ENCODE assay signal across 8 cellular contexts in genomic region chr16:590875-591200, GRCh38. TPM values are rescaled to one million over a fixed set of nuclear protein-coding genes. Genes with fewer than 3 reads are reported as not detected.
A peak's percentile ranks its signal among the peaks of the same experiment; 100 is the strongest.
DNase-seq lines count a peak whose midpoint lies in the region; ATAC-seq, FAIRE-seq and TF ChIP-seq lines count a peak whose summit lies in the region.

No MANE protein-coding gene starts in this region.

- POLR2A ChIA-PET in A673 (lab: Charles Lee; ENCODE audit: low non-redundant PET), result no interaction called here
- POLR2A ChIA-PET in IMR-90 (lab: Charles Lee; ENCODE audit: unreplicated experiment), result no interaction called here

- peak overlapping the region; percentile 95 for H3K4me2 ChIP-seq in IMR-90 (ENCODE audit: low read depth, low read length)

- peak overlapping the region; percentile 95 for H2AK9ac ChIP-seq in IMR-90 (replicated peaks; ENCODE audit: low read depth, low read length, poor library complexity)

- H4K91ac ChIP-seq in IMR-90 (ENCODE audit: insufficient read depth, low read depth, low read length), result no peak overlapping the region

- dilution Hi-C loops in IMR-90 (cut with HindIII; ENCODE audit: low sequenced_read_pairs, unreplicated experiment), result no loop called here

- H2BK20ac ChIP-seq in IMR-90 (ENCODE audit: low read depth, low read length), result no peak overlapping the region

- peak overlapping the region; percentile 74 for H3K9ac ChIP-seq in IMR-90 (ENCODE audit: low read depth, low read length)

- peaks cover 18% of the 10 kb centered on the region; the same call in 1 of the 2 replicates for H3K9me1 ChIP-seq in IMR-90 (ENCODE audit: insufficient read depth, low read length)

- H2AK5ac ChIP-seq in IMR-90 (ENCODE audit: low read depth, low read length), result peak overlapping the region; percentile 67

- H4K5ac ChIP-seq in IMR-90 (ENCODE audit: low read depth, low read length), result no peak overlapping the region

- no peak overlapping the region for H3K18ac ChIP-seq in IMR-90 (ENCODE audit: low read depth, low read length)

- ATAC-seq in IMR-90 (ENCODE audit: low read depth) (no peak), GM19023 (IDR thresholded peaks at IDR 0.05; ENCODE audit: unreplicated experiment) (no peak), GM21515 (IDR thresholded peaks at IDR 0.05; ENCODE audit: unreplicated experiment) (no peak), HG03175 (IDR thresholded peaks at IDR 0.05; ENCODE audit: unreplicated experiment) (no peak)

- peaks cover 53% of the 10 kb centered on the region for H4K20me1 ChIP-seq in IMR-90 (ENCODE audit: insufficient read depth, low read length)

- H2BK120ac ChIP-seq in IMR-90 (ENCODE audit: low read depth, low read length), result no peak overlapping the region

- H3K4ac ChIP-seq in IMR-90 (ENCODE audit: low read depth, low read length), result peak overlapping the region; percentile 82

- H3K56ac ChIP-seq in IMR-90 (ENCODE audit: extremely low read depth, insufficient read depth, low read length), result no peak overlapping the region

- no peak for FAIRE-seq in bronchial epithelial cell (lab: Jason Lieb, UNC)

- BruUV-seq in A673 (replicated peaks; lab: Mats Ljungman, UMichigan), result no TSS peak
- BruUV-seq in IMR-90 (replicated peaks; lab: Mats Ljungman, UMichigan), result no TSS peak

- in situ Hi-C loops in IMR-90 (cut with MboI; ENCODE audit: low sequenced_read_pairs), result no loop called here

- H2BK5ac ChIP-seq in IMR-90 (ENCODE audit: low read depth, low read length, poor library complexity, severe bottlenecking), result no peak overlapping the region

- CTCF ChIA-PET in A673 (lab: Charles Lee), result no interaction called here
- CTCF ChIA-PET in IMR-90 (lab: Yijun Ruan, JAX), result no interaction called here

- H3K4me1 ChIP-seq in A673 (ENCODE audit: insufficient read depth, low read length, poor library complexity, severe bottlenecking), result peaks cover 26% of the 10 kb centered on the region
- H3K4me1 ChIP-seq in IMR-90 (ENCODE audit: control insufficient read depth, insufficient read depth, low read length), result peaks cover 18% of the 10 kb centered on the region
- H3K4me1 ChIP-seq in muscle layer of duodenum (ENCODE audit: control insufficient read depth in 1 of 2, insufficient read depth in 2 of 2, low read length in 2 of 2), result peaks cover 18 to 39% of the 10 kb centered on the region in 2 donors

- H3K4me3 ChIP-seq in A673 (ENCODE audit: low read depth, low read length, poor library complexity, severe bottlenecking) (peak overlapping the region; percentile 94), IMR-90 (ENCODE audit: insufficient read depth, low read depth, low read length) (peak overlapping the region; percentile 98), bronchial epithelial cell (ENCODE audit: low read depth, low read length) (peak overlapping the region; percentile 82), muscle layer of duodenum (ENCODE audit: low read depth in 1 of 2, low read length in 2 of 2) (peak overlapping the region; percentile 74 to 76)

- DNase-seq in A673 (ENCODE audit: low spot score) (no peak), IMR-90 (no peak), bronchial epithelial cell (ENCODE audit: low read depth) (no peak), dermis blood vessel endothelial cell (no peak)

- H4K8ac ChIP-seq in IMR-90 (ENCODE audit: low read depth in 2 of 2, low read length in 2 of 2), result no peak overlapping the region

- H3K23ac ChIP-seq in IMR-90 (ENCODE audit: low read depth, low read length), result peak overlapping the region; percentile 92

- peaks cover 25 to 80% of the 10 kb centered on the region in 2 experiments; a peak in 3 of 4 replicates for H3K79me1 ChIP-seq in IMR-90 (ENCODE audit: low read depth in 1 of 2, low read length in 2 of 2)

- peaks cover 1% of the 10 kb centered on the region for H3K36me3 ChIP-seq in A673 (ENCODE audit: insufficient read depth, low read length, poor library complexity, severe bottlenecking)
- H3K36me3 ChIP-seq in IMR-90 (ENCODE audit: control insufficient read depth, insufficient read depth, low read length), result 0 out of 2 replicates have a peak, but pooled peaks cover 2% of the 10 kb centered on the region
- H3K36me3 ChIP-seq in bronchial epithelial cell (ENCODE audit: control insufficient read depth, insufficient read depth, low read length), result peaks cover 2% of the 10 kb centered on the region
- H3K36me3 ChIP-seq in muscle layer of duodenum (ENCODE audit: control insufficient read depth in 1 of 2, insufficient read depth in 2 of 2, low read length in 2 of 2), result no peaks in the 10 kb centered on the region

- H3K27me3 ChIP-seq in A673 (replicated peaks; ENCODE audit: insufficient read depth, low read depth, low read length, poor library complexity) (no peaks in the 10 kb centered on the region), IMR-90 (ENCODE audit: control insufficient read depth, insufficient read depth, low read length) (no peaks in the 10 kb centered on the region), bronchial epithelial cell (ENCODE audit: control insufficient read depth, insufficient read depth, low read length) (no peaks in the 10 kb centered on the region), muscle layer of duodenum (ENCODE audit: low read depth, low read length) (peaks cover 1% of the 10 kb centered on the region)

- WGBS in IMR-90 (ENCODE audit: extremely low coverage in 2 of 2, insufficient read length in 1 of 2), 2 experiments, result 48% methylated on average over 6 of the region's 6 CpGs; no CpG with 5 or more reads in 1 of the 2 experiments

- TF ChIP-seq POLR2A in IMR-90 (IDR thresholded peaks at IDR 0.05; ENCODE audit: low read depth, low read length), result no peak

- H2BK15ac ChIP-seq in IMR-90 (ENCODE audit: low read depth, low read length), result no peak overlapping the region

- peak overlapping the region; percentile 77 for H3K27ac ChIP-seq in A673 (ENCODE audit: low read depth, low read length, poor library complexity, severe bottlenecking)
- H3K27ac ChIP-seq in IMR-90 (ENCODE audit: insufficient read depth, low read length), result peak overlapping the region; percentile 38; the same call in 1 of the 2 replicates
- peak overlapping the region; percentile 45 for H3K27ac ChIP-seq in muscle layer of duodenum (ENCODE audit: low read length)

- intact Hi-C loops in A673 (cut with micrococcal nuclease; ENCODE audit: unreplicated experiment) (no loop called here), IMR-90 (cut with micrococcal nuclease) (no loop called here)

- TF ChIP-seq CTCF in A673 (conservative IDR thresholded peaks at IDR 0.05; ENCODE audit: low read depth, low read length), result no peak
- no peak for TF ChIP-seq CTCF in IMR-90 (conservative IDR thresholded peaks at IDR 0.05; ENCODE audit: low read depth, low read length)
- TF ChIP-seq CTCF in bronchial epithelial cell (IDR thresholded peaks at IDR 0.05; ENCODE audit: insufficient read depth, low read length, severe bottlenecking), result no peak

- TF ChIP-seq RAD21 in IMR-90 (IDR thresholded peaks at IDR 0.05; ENCODE audit: low read length), result no peak

- H2AFZ ChIP-seq in IMR-90 (replicated peaks; ENCODE audit: low read length, poor library complexity), result peak overlapping the region; percentile 94

- H3K14ac ChIP-seq in IMR-90 (replicated peaks; ENCODE audit: low read depth, low read length), result peak overlapping the region; percentile 76; the same call in 1 of the 2 replicates

- H3K9me3 ChIP-seq in A673 (ENCODE audit: low read depth, low read length, poor library complexity, severe bottlenecking), result no peaks in the 10 kb centered on the region
- H3K9me3 ChIP-seq in IMR-90 (ENCODE audit: control insufficient read depth, insufficient read depth, low read length), result no peaks in the 10 kb centered on the region
- H3K9me3 ChIP-seq in muscle layer of duodenum (ENCODE audit: control insufficient read depth in 1 of 2, low read length in 2 of 2), result no peaks in the 10 kb centered on the region

TF ChIP-seq in IMR-90, 13 proteins besides CTCF, POLR2A, EP300 and RAD21 (continues in another document):
- TF ChIP-seq RCOR1 (IDR thresholded peaks at IDR 0.05; ENCODE audit: insufficient replicate concordance, low read length) (no peak), FOS (IDR thresholded peaks at IDR 0.05; ENCODE audit: low read depth, low read length) (no peak), NFE2L2 (IDR thresholded peaks at IDR 0.05; ENCODE audit: low read depth, low read length) (no peak), MAZ (IDR thresholded peaks at IDR 0.05; ENCODE audit: borderline replicate concordance, low read depth, low read length) (no peak)

RNA-seq across cellular contexts. Expression of gene RAB40C, which starts 1.0 kb away (rescaled TPM):
- 19.9 and 20.6 TPM in 2 replicates for total RNA-seq in A673 (2021)
- 6.8 and 6.9 TPM in 2 replicates for total RNA-seq in IMR-90 (2012; rRNA removed)
- 13.7 and 15.3 TPM in 2 replicates for polyA plus RNA-seq in IMR-90 (2012; rRNA removed)
- 11.0 and 21.8 TPM in 2 replicates for polyA plus RNA-seq in IMR-90 (2012; cell fraction: cytosol; rRNA removed)
- 26.4 and 67.6 TPM in 2 replicates for polyA plus RNA-seq in IMR-90 (2012; cell fraction: nucleus; rRNA removed; ENCODE audit: low replicate concordance)
- total RNA-seq in bronchial epithelial cell, result 10.8 and 16.8 TPM in 2 replicates
- 13.3 and 14.1 TPM in 2 replicates for total RNA-seq in dermis blood vessel endothelial cell

RNA-seq across cellular contexts. Expression of gene PIGQ, which starts 21.1 kb away (rescaled TPM):
- total RNA-seq in A673 (2021), result 59.4 and 65.7 TPM in 2 replicates
- total RNA-seq in IMR-90 (2012; rRNA removed), result 5.9 and 7.2 TPM in 2 replicates
- 36.8 and 40.5 TPM in 2 replicates for polyA plus RNA-seq in IMR-90 (2012; rRNA removed)
- 16.5 and 38.0 TPM in 2 replicates for polyA plus RNA-seq in IMR-90 (2012; cell fraction: cytosol; rRNA removed)
- 111 and 325 TPM in 2 replicates for polyA plus RNA-seq in IMR-90 (2012; cell fraction: nucleus; rRNA removed; ENCODE audit: low replicate concordance)
- 17.2 and 17.9 TPM in 2 replicates for total RNA-seq in bronchial epithelial cell
- 25.4 and 32.2 TPM in 2 replicates for total RNA-seq in dermis blood vessel endothelial cell

RNA-seq across cellular contexts. Expression of gene NHLRC4, which starts 24.0 kb away (rescaled TPM):
- total RNA-seq in A673 (2021) (0.21 and 0.52 TPM in 2 replicates), IMR-90 (2012; rRNA removed) (0.56 and 0.72 TPM in 2 replicates), bronchial epithelial cell (under 0.01 TPM in 2 replicates), dermis blood vessel endothelial cell (1.9 and 2.7 TPM in 2 replicates)
- 0.65 and 0.84 TPM in 2 replicates for polyA plus RNA-seq in IMR-90 (2012; rRNA removed)
- 0.76 and 1.4 TPM in 2 replicates for polyA plus RNA-seq in IMR-90 (2012; cell fraction: cytosol; rRNA removed)
- 1.3 and 2.4 TPM in 2 replicates for polyA plus RNA-seq in IMR-90 (2012; cell fraction: nucleus; rRNA removed; ENCODE audit: low replicate concordance)

RNA-seq across cellular contexts. Expression of gene PRR35, which starts 30.6 kb away (rescaled TPM):
- total RNA-seq in A673 (2021) (0.13 TPM in 1 of 2 replicates, not detected in the other), IMR-90 (2012; rRNA removed) (not detected in 2 replicates), bronchial epithelial cell (not detected in 2 replicates), dermis blood vessel endothelial cell (not detected in 2 replicates)
- not detected in 2 replicates for polyA plus RNA-seq in IMR-90 (2012; rRNA removed)
- polyA plus RNA-seq in IMR-90 (2012; cell fraction: cytosol; rRNA removed), result not detected in 2 replicates
- 0.05 and 0.09 TPM in 2 replicates for polyA plus RNA-seq in IMR-90 (2012; cell fraction: nucleus; rRNA removed; ENCODE audit: low replicate concordance)

RNA-seq across cellular contexts. Expression of gene WFIKKN1, which starts 39.9 kb away (rescaled TPM):
- total RNA-seq in A673 (2021) (1.7 and 1.8 TPM in 2 replicates), IMR-90 (2012; rRNA removed) (not detected in 2 replicates), bronchial epithelial cell (0.13 TPM in 1 of 2 replicates, not detected in the other), dermis blood vessel endothelial cell (0.14 and 0.17 TPM in 2 replicates)
- 0.10 and 0.23 TPM in 2 replicates for polyA plus RNA-seq in IMR-90 (2012; rRNA removed)
- polyA plus RNA-seq in IMR-90 (2012; cell fraction: cytosol; rRNA removed), result 0.08 and 0.24 TPM in 2 replicates
- 0.44 and 2.5 TPM in 2 replicates for polyA plus RNA-seq in IMR-90 (2012; cell fraction: nucleus; rRNA removed; ENCODE audit: low replicate concordance)
